In the genomic region with DNA sequence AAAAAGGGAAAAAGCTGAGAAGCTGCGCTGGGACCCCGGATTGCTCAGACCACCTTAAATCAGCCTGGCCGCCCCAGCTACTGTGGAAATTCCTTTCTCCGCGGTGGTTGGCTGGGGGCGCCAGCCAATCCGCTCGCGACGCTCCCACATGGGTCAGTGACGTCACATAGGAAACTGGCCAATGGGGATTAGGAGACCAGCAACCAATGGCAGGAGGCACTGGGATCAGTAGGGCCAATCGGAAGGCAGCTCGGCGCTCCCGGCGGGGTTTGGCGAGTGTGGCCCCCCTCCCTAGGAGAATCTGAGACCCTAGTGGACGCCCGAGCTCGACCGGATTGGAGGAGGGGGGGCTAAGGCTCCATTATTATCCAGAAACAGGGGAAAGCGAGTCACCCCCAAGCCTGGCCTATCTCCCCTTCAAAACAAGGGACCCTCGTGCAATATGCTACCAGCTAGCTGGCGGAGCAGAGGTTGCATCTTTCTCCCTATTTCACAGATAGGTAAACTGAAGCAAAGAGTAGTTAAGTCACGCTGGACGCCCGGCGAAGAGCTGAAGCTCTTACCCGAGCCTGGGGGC, we compare ENCODE assay signal across 1 cellular context.
A peak's percentile ranks its signal among the peaks of the same experiment; 100 is the strongest.
TF ChIP-seq lines count a peak whose summit lies in the region.

No MANE protein-coding gene starts in this region.

TF ChIP-seq in HepG2, 621 proteins besides CTCF, POLR2A, EP300 and RAD21 (continued from another document and continues in another):
- TF ChIP-seq ZNF501 (CRISPR knock-in tag; IDR thresholded peaks at IDR 0.05) (peak; percentile 14; the same call in 1 of the 2 replicates), PHB2 (IDR thresholded peaks at IDR 0.05; ENCODE audit: partially characterized antibody) (no peak), WIZ (CRISPR knock-in tag; IDR thresholded peaks at IDR 0.05) (no peak), NR1H2 (CRISPR knock-in tag; IDR thresholded peaks at IDR 0.05; ENCODE audit: borderline replicate concordance, low read depth) (no peak), ZNF121 (CRISPR knock-in tag; IDR thresholded peaks at IDR 0.05) (no peak), ZNF230 (CRISPR knock-in tag; IDR thresholded peaks at IDR 0.05) (0 out of 2 replicates have a peak, but pooled peaks have one; percentile 35), ZNF605 (CRISPR knock-in tag; IDR thresholded peaks at IDR 0.05) (peak; percentile 5; the same call in 1 of the 2 replicates), ATF7-NPFF (CRISPR knock-in tag; IDR thresholded peaks at IDR 0.05; ENCODE audit: low read depth) (no peak), MIXL1 (CRISPR knock-in tag; IDR thresholded peaks at IDR 0.05) (0 out of 2 replicates have a peak, but pooled peaks have one; percentile 25), MEF2D (CRISPR knock-in tag; IDR thresholded peaks at IDR 0.05) (0 out of 2 replicates have a peak, but pooled peaks have one; percentile 4), MBD4 (IDR thresholded peaks at IDR 0.05; ENCODE audit: borderline replicate concordance, low read length) (no peak), LCORL (IDR thresholded peaks at IDR 0.05) (no peak), LCORL (CRISPR knock-in tag; IDR thresholded peaks at IDR 0.05) (peak; percentile 56), CREB1 (IDR thresholded peaks at IDR 0.05) (peak; percentile 100), CREB1 (CRISPR knock-in tag; IDR thresholded peaks at IDR 0.05) (peak; percentile 97), ZSCAN30 (CRISPR knock-in tag; IDR thresholded peaks at IDR 0.05) (no peak), ATF7 (IDR thresholded peaks at IDR 0.05) (peak; percentile 97), ATF7 (CRISPR knock-in tag; IDR thresholded peaks at IDR 0.05) (0 out of 2 replicates have a peak, but pooled peaks have one; percentile 46), CHD4 (IDR thresholded peaks at IDR 0.05; ENCODE audit: borderline replicate concordance, low read length) (peak; percentile 99; the same call in 1 of the 2 replicates), ZFP41 (CRISPR knock-in tag; IDR thresholded peaks at IDR 0.05; ENCODE audit: borderline replicate concordance) (no peak), MEIS2 (CRISPR knock-in tag; IDR thresholded peaks at IDR 0.05) (no peak), NBN (conservative IDR thresholded peaks at IDR 0.05) (no peak), KMT2A (CRISPR knock-in tag; IDR thresholded peaks at IDR 0.05) (no peak), EED (CRISPR knock-in tag; IDR thresholded peaks at IDR 0.05) (no peak), U2AF2 (IDR thresholded peaks at IDR 0.05; ENCODE audit: low read depth, low read length) (peak; percentile 94; the same call in 1 of the 2 replicates), HNRNPK (IDR thresholded peaks at IDR 0.05; ENCODE audit: low read depth, low read length, poor library complexity, severe bottlenecking) (no peak), PITX1 (CRISPR knock-in tag; IDR thresholded peaks at IDR 0.05) (0 out of 2 replicates have a peak, but pooled peaks have one; percentile 2)
- TF ChIP-seq, protein P1, sequence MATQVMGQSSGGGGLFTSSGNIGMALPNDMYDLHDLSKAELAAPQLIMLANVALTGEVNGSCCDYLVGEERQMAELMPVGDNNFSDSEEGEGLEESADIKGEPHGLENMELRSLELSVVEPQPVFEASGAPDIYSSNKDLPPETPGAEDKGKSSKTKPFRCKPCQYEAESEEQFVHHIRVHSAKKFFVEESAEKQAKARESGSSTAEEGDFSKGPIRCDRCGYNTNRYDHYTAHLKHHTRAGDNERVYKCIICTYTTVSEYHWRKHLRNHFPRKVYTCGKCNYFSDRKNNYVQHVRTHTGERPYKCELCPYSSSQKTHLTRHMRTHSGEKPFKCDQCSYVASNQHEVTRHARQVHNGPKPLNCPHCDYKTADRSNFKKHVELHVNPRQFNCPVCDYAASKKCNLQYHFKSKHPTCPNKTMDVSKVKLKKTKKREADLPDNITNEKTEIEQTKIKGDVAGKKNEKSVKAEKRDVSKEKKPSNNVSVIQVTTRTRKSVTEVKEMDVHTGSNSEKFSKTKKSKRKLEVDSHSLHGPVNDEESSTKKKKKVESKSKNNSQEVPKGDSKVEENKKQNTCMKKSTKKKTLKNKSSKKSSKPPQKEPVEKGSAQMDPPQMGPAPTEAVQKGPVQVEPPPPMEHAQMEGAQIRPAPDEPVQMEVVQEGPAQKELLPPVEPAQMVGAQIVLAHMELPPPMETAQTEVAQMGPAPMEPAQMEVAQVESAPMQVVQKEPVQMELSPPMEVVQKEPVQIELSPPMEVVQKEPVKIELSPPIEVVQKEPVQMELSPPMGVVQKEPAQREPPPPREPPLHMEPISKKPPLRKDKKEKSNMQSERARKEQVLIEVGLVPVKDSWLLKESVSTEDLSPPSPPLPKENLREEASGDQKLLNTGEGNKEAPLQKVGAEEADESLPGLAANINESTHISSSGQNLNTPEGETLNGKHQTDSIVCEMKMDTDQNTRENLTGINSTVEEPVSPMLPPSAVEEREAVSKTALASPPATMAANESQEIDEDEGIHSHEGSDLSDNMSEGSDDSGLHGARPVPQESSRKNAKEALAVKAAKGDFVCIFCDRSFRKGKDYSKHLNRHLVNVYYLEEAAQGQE (IDR thresholded peaks at IDR 0.05; ENCODE audit: borderline replicate concordance in 1 of 2, low read depth in 1 of 2, low read length in 2 of 2), result no peak
- TF ChIP-seq, protein P2, sequence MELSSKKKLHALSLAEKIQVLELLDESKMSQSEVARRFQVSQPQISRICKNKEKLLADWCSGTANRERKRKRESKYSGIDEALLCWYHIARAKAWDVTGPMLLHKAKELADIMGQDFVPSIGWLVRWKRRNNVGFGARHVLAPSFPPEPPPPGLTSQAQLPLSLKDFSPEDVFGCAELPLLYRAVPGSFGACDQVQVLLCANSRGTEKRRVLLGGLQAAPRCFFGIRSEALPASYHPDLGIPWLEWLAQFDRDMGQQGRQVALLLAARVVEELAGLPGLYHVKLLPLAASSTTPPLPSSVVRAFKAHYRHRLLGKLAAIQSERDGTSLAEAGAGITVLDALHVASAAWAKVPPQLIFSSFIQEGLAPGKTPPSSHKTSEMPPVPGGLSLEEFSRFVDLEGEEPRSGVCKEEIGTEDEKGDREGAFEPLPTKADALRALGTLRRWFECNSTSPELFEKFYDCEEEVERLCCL (CRISPR knock-in tag; IDR thresholded peaks at IDR 0.05; ENCODE audit: borderline replicate concordance), result no peak
- TF ChIP-seq, protein P3, sequence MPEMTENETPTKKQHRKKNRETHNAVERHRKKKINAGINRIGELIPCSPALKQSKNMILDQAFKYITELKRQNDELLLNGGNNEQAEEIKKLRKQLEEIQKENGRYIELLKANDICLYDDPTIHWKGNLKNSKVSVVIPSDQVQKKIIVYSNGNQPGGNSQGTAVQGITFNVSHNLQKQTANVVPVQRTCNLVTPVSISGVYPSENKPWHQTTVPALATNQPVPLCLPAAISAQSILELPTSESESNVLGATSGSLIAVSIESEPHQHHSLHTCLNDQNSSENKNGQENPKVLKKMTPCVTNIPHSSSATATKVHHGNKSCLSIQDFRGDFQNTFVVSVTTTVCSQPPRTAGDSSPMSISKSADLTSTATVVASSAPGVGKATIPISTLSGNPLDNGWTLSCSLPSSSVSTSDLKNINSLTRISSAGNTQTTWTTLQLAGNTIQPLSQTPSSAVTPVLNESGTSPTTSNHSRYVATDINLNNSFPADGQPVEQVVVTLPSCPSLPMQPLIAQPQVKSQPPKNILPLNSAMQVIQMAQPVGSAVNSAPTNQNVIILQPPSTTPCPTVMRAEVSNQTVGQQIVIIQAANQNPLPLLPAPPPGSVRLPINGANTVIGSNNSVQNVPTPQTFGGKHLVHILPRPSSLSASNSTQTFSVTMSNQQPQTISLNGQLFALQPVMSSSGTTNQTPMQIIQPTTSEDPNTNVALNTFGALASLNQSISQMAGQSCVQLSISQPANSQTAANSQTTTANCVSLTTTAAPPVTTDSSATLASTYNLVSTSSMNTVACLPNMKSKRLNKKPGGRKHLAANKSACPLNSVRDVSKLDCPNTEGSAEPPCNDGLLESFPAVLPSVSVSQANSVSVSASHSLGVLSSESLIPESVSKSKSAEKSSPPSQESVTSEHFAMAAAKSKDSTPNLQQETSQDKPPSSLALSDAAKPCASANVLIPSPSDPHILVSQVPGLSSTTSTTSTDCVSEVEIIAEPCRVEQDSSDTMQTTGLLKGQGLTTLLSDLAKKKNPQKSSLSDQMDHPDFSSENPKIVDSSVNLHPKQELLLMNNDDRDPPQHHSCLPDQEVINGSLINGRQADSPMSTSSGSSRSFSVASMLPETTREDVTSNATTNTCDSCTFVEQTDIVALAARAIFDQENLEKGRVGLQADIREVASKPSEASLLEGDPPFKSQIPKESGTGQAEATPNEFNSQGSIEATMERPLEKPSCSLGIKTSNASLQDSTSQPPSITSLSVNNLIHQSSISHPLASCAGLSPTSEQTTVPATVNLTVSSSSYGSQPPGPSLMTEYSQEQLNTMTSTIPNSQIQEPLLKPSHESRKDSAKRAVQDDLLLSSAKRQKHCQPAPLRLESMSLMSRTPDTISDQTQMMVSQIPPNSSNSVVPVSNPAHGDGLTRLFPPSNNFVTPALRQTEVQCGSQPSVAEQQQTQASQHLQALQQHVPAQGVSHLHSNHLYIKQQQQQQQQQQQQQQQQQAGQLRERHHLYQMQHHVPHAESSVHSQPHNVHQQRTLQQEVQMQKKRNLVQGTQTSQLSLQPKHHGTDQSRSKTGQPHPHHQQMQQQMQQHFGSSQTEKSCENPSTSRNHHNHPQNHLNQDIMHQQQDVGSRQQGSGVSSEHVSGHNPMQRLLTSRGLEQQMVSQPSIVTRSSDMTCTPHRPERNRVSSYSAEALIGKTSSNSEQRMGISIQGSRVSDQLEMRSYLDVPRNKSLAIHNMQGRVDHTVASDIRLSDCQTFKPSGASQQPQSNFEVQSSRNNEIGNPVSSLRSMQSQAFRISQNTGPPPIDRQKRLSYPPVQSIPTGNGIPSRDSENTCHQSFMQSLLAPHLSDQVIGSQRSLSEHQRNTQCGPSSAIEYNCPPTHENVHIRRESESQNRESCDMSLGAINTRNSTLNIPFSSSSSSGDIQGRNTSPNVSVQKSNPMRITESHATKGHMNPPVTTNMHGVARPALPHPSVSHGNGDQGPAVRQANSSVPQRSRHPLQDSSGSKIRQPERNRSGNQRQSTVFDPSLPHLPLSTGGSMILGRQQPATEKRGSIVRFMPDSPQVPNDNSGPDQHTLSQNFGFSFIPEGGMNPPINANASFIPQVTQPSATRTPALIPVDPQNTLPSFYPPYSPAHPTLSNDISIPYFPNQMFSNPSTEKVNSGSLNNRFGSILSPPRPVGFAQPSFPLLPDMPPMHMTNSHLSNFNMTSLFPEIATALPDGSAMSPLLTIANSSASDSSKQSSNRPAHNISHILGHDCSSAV (CRISPR knock-in tag; IDR thresholded peaks at IDR 0.05; ENCODE audit: borderline replicate concordance), result peak; percentile 94; the same call in 1 of the 2 replicates
- TF ChIP-seq, protein P4, sequence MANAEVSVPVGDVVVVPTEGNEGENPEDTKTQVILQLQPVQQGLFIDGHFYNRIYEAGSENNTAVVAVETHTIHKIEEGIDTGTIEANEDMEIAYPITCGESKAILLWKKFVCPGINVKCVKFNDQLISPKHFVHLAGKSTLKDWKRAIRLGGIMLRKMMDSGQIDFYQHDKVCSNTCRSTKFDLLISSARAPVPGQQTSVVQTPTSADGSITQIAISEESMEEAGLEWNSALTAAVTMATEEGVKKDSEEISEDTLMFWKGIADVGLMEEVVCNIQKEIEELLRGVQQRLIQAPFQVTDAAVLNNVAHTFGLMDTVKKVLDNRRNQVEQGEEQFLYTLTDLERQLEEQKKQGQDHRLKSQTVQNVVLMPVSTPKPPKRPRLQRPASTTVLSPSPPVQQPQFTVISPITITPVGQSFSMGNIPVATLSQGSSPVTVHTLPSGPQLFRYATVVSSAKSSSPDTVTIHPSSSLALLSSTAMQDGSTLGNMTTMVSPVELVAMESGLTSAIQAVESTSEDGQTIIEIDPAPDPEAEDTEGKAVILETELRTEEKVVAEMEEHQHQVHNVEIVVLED (CRISPR knock-in tag; IDR thresholded peaks at IDR 0.05; ENCODE audit: borderline replicate concordance), result peak; percentile 11; the same call in 1 of the 2 replicates
- TF ChIP-seq, protein P5, sequence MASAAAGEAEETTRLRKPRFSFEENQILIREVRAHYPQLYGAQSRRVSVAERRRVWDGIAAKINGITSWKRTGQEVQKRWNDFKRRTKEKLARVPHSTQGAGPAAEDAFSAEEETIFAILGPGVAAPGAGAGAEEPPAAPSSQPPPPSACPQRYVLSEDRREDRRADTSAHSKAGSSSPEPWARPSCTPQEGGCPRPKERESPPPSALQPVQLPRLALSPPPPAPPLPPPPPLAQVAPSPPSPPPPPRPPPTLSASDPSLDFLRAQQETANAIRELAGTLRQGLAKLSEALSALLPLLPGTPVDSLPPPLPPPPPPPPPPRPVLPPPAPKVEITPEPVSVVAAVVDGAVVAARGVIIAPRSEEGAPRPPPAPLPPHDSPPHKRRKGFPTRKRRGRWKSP (CRISPR knock-in tag; IDR thresholded peaks at IDR 0.05), result 0 out of 2 replicates have a peak, but pooled peaks have one; percentile 9
- TF ChIP-seq, protein P6, sequence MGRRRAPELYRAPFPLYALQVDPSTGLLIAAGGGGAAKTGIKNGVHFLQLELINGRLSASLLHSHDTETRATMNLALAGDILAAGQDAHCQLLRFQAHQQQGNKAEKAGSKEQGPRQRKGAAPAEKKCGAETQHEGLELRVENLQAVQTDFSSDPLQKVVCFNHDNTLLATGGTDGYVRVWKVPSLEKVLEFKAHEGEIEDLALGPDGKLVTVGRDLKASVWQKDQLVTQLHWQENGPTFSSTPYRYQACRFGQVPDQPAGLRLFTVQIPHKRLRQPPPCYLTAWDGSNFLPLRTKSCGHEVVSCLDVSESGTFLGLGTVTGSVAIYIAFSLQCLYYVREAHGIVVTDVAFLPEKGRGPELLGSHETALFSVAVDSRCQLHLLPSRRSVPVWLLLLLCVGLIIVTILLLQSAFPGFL (CRISPR knock-in tag; IDR thresholded peaks at IDR 0.05), result no peak
- TF ChIP-seq, protein P7, sequence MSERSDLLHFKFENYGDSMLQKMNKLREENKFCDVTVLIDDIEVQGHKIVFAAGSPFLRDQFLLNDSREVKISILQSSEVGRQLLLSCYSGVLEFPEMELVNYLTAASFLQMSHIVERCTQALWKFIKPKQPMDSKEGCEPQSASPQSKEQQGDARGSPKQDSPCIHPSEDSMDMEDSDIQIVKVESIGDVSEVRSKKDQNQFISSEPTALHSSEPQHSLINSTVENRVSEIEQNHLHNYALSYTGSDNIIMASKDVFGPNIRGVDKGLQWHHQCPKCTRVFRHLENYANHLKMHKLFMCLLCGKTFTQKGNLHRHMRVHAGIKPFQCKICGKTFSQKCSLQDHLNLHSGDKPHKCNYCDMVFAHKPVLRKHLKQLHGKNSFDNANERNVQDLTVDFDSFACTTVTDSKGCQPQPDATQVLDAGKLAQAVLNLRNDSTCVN (CRISPR knock-in tag; IDR thresholded peaks at IDR 0.05; ENCODE audit: borderline replicate concordance), result 0 out of 2 replicates have a peak, but pooled peaks have one; percentile 12
